ENCODE assay signal across 2 cellular contexts in the genomic region with DNA sequence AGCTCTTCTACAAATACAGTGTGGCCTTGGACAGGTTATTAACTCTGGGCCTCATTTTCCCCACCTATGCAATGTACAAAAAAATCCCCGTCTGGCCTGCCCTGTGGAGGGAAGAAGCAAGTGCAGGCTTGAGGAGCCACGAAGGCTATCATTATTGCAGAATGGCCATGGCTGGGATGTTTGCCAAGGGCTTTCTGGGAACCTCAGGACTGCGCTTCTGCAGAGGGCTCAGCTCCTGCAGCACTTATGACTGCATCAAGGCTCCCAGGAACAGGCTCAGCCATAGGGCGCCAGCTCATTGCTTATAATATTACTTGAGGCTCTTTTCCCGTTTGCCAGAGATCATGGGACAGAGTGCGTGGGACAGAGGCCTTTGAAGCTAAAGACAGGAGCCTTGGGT.
TF ChIP-seq lines count a peak whose summit lies in the region.

No MANE protein-coding gene starts in this region.

TF ChIP-seq in HCT116, 20 proteins besides CTCF, POLR2A, EP300 and RAD21:
- TF ChIP-seq CEBPB (IDR thresholded peaks at IDR 0.05; ENCODE audit: low read depth) (no peak), SIN3A (IDR thresholded peaks at IDR 0.05; ENCODE audit: low read depth) (no peak), EZH2phosphoT487 (IDR thresholded peaks at IDR 0.05; ENCODE audit: borderline replicate concordance) (no peak), CBX3 (IDR thresholded peaks at IDR 0.05; ENCODE audit: low read depth) (no peak), JUND (IDR thresholded peaks at IDR 0.05) (no peak), ZNF274 (IDR thresholded peaks at IDR 0.05; ENCODE audit: low read depth, low read length) (no peak), ELF1 (IDR thresholded peaks at IDR 0.05; ENCODE audit: borderline replicate concordance, low read depth) (no peak), EZH2 (IDR thresholded peaks at IDR 0.05) (no peak), FOSL1 (IDR thresholded peaks at IDR 0.05; ENCODE audit: low read depth) (no peak), SP1 (IDR thresholded peaks at IDR 0.05; ENCODE audit: low read depth) (no peak), ZFX (IDR thresholded peaks at IDR 0.05) (no peak), EGR1 (IDR thresholded peaks at IDR 0.05; ENCODE audit: low read depth) (no peak), POLR2AphosphoS5 (IDR thresholded peaks at IDR 0.05; ENCODE audit: low read depth, low read length) (no peak), TCF7L2 (IDR thresholded peaks at IDR 0.05; ENCODE audit: borderline replicate concordance, extremely low read depth, insufficient read depth, insufficient read length) (no peak), YY1 (IDR thresholded peaks at IDR 0.05; ENCODE audit: extremely low read depth, insufficient replicate concordance, low read depth, low read length) (no peak), SRF (IDR thresholded peaks at IDR 0.05; ENCODE audit: low read depth) (no peak)
- TF ChIP-seq, protein P1, sequence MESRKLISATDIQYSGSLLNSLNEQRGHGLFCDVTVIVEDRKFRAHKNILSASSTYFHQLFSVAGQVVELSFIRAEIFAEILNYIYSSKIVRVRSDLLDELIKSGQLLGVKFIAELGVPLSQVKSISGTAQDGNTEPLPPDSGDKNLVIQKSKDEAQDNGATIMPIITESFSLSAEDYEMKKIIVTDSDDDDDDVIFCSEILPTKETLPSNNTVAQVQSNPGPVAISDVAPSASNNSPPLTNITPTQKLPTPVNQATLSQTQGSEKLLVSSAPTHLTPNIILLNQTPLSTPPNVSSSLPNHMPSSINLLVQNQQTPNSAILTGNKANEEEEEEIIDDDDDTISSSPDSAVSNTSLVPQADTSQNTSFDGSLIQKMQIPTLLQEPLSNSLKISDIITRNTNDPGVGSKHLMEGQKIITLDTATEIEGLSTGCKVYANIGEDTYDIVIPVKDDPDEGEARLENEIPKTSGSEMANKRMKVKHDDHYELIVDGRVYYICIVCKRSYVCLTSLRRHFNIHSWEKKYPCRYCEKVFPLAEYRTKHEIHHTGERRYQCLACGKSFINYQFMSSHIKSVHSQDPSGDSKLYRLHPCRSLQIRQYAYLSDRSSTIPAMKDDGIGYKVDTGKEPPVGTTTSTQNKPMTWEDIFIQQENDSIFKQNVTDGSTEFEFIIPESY (IDR thresholded peaks at IDR 0.05; ENCODE audit: extremely low read depth, insufficient replicate concordance, low read length), result no peak
- TF ChIP-seq, protein P2, sequence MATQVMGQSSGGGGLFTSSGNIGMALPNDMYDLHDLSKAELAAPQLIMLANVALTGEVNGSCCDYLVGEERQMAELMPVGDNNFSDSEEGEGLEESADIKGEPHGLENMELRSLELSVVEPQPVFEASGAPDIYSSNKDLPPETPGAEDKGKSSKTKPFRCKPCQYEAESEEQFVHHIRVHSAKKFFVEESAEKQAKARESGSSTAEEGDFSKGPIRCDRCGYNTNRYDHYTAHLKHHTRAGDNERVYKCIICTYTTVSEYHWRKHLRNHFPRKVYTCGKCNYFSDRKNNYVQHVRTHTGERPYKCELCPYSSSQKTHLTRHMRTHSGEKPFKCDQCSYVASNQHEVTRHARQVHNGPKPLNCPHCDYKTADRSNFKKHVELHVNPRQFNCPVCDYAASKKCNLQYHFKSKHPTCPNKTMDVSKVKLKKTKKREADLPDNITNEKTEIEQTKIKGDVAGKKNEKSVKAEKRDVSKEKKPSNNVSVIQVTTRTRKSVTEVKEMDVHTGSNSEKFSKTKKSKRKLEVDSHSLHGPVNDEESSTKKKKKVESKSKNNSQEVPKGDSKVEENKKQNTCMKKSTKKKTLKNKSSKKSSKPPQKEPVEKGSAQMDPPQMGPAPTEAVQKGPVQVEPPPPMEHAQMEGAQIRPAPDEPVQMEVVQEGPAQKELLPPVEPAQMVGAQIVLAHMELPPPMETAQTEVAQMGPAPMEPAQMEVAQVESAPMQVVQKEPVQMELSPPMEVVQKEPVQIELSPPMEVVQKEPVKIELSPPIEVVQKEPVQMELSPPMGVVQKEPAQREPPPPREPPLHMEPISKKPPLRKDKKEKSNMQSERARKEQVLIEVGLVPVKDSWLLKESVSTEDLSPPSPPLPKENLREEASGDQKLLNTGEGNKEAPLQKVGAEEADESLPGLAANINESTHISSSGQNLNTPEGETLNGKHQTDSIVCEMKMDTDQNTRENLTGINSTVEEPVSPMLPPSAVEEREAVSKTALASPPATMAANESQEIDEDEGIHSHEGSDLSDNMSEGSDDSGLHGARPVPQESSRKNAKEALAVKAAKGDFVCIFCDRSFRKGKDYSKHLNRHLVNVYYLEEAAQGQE (IDR thresholded peaks at IDR 0.05; ENCODE audit: low read depth), result no peak
- TF ChIP-seq, protein P3, sequence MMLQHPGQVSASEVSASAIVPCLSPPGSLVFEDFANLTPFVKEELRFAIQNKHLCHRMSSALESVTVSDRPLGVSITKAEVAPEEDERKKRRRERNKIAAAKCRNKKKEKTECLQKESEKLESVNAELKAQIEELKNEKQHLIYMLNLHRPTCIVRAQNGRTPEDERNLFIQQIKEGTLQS (IDR thresholded peaks at IDR 0.05), result no peak
- TF ChIP-seq, protein P4, sequence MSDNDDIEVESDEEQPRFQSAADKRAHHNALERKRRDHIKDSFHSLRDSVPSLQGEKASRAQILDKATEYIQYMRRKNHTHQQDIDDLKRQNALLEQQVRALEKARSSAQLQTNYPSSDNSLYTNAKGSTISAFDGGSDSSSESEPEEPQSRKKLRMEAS (IDR thresholded peaks at IDR 0.05), result no peak

TF ChIP-seq in K562, 482 proteins besides CTCF, POLR2A, EP300 and RAD21:
- TF ChIP-seq CEBPG (CRISPR knock-in tag; IDR thresholded peaks at IDR 0.05), result no peak
- 0 out of 4 replicates have a peak, but pooled peaks of 1 of the 2 experiments have one; percentile 4 for TF ChIP-seq CEBPG (tag; conservative IDR thresholded peaks at IDR 0.05 in 1 of 2, IDR thresholded peaks at IDR 0.05 in 1 of 2)
- no peak for TF ChIP-seq RBM14 (IDR thresholded peaks at IDR 0.05; ENCODE audit: borderline replicate concordance, insufficient read depth, low read depth, low read length)
